Comparison of ENCODE assay signal across 18 cellular contexts in genomic region chr20:39036851-39037250, GRCh38.
"Had no signal": no experiment of that assay in that cellular context is flagged by ENCODE, and none has a peak within 500 bp of the region (broad histone marks: within the 10 kb centered on the region; RNA-seq: fewer than 3 reads in every experiment).

No MANE protein-coding gene starts in this region.

- H3K27me3 ChIP-seq: vagina had no signal

- DNase-seq: activated CD4-positive, alpha-beta T cell treated with anti-CD3 and anti-CD28 coated beads for 36 hours; activated CD8-positive, alpha-beta T cell treated with anti-CD3 and anti-CD28 coated beads for 36 hours; activated naive CD4-positive, alpha-beta T cell; effector memory CD4-positive, alpha-beta T cell; foreskin fibroblast; mammary epithelial cell; mucosa of descending colon; stimulated activated CD4-positive, alpha-beta T cell treated with anti-CD3 and anti-CD28 coated beads, Interleukin-2, amount 100 ng/mL, for 48 hours; stimulated activated CD8-positive, alpha-beta memory T cell treated with anti-CD3 and anti-CD28 coated beads, Interleukin-4, amount 100 ng/mL, for 48 hours; stimulated activated naive CD8-positive, alpha-beta T cell treated with anti-CD3 and anti-CD28 coated beads, Interleukin-15, Interleukin-2, amounts not matched to agents 100 U/mL and 50 U/mL, for 24 hours; T-cell; T1000 had no signal

- H3K4me1 Mint-ChIP-seq: activated CD4-positive, alpha-beta T cell treated with anti-CD3 and anti-CD28 coated beads for 36 hours; brain; nephron; T-cell had no signal

- H3K4me1 ChIP-seq: vagina had no signal

- H3K27ac ChIP-seq: vagina, VCaP had no signal

- H3K27ac Mint-ChIP-seq: activated CD4-positive, alpha-beta T cell treated with anti-CD3 and anti-CD28 coated beads for 36 hours; activated CD8-positive, alpha-beta T cell treated with anti-CD3 and anti-CD28 coated beads for 36 hours; activated T-helper 1 cell treated with anti-CD3 and anti-CD28 coated beads, Interleukin-12 subunit alpha, Interleukin-12 subunit beta, Interleukin-2, Interleukin-4 antibody, amounts not matched to agents 30 ng/mL and 10 ng/mL and 1 ng/mL, durations not matched to agents 14 hours and 24 hours and 36 hours; brain; nephron; T-cell had no signal

- H3K4me3 ChIP-seq: mucosa of descending colon, vagina had no signal

- H3K4me3 Mint-ChIP-seq: activated CD4-positive, alpha-beta T cell treated with anti-CD3 and anti-CD28 coated beads for 36 hours; activated CD8-positive, alpha-beta T cell treated with anti-CD3 and anti-CD28 coated beads for 36 hours; activated T-helper 1 cell treated with anti-CD3 and anti-CD28 coated beads, Interleukin-12 subunit alpha, Interleukin-12 subunit beta, Interleukin-2, Interleukin-4 antibody, amounts not matched to agents 30 ng/mL and 10 ng/mL and 1 ng/mL, durations not matched to agents 14 hours and 24 hours and 36 hours; brain; nephron; T-cell had no signal

- H3K27me3 Mint-ChIP-seq: activated CD4-positive, alpha-beta T cell treated with anti-CD3 and anti-CD28 coated beads for 36 hours; activated CD8-positive, alpha-beta T cell treated with anti-CD3 and anti-CD28 coated beads for 36 hours; T-cell had no signal

- H3K9me3 ChIP-seq: mucosa of descending colon, vagina had no signal

- ATAC-seq: activated CD4-positive, alpha-beta T cell treated with anti-CD3 and anti-CD28 coated beads for 36 hours; activated CD8-positive, alpha-beta T cell treated with anti-CD3 and anti-CD28 coated beads for 36 hours; left lobe of liver; mucosa of descending colon; stimulated activated naive CD8-positive, alpha-beta T cell treated with anti-CD3 and anti-CD28 coated beads, Interleukin-15, Interleukin-2, amounts not matched to agents 100 U/mL and 50 U/mL, for 24 hours; T-cell had no signal

- H3K9me3 Mint-ChIP-seq: activated CD8-positive, alpha-beta T cell treated with anti-CD3 and anti-CD28 coated beads for 36 hours; activated T-helper 1 cell treated with anti-CD3 and anti-CD28 coated beads, Interleukin-12 subunit alpha, Interleukin-12 subunit beta, Interleukin-2, Interleukin-4 antibody, amounts not matched to agents 30 ng/mL and 10 ng/mL and 1 ng/mL, durations not matched to agents 14 hours and 24 hours and 36 hours; brain; nephron; T-cell had no signal
